Comparison of ENCODE assay signal across 13 cellular contexts in the genomic region with DNA sequence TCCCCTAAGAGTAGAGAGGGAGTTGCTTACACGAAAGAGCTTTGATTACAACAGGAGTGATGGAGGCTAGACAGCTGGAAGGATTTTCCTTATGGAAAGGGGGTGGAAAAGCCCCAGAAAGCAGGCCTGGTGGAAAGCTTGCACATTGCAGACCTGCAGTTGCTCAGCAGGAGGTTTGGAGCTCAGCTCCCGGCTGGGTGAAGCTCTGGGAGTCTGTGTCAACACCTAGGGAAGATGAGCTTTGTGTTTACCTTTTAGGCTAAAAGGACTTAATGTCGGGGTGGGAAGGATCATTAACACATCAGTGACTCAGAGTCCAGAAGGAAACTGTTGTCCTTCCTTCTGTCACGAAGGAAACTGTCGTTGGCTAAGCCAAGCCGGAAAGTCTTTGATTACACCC. TPM values are rescaled to one million over a fixed set of nuclear protein-coding genes. Genes with fewer than 3 reads are reported as not detected.
A peak's percentile ranks its signal among the peaks of the same experiment; 100 is the strongest.
DNase-seq lines count a peak whose midpoint lies in the region; ATAC-seq lines count a peak whose summit lies in the region.
"Had no signal": no experiment of that assay in that cellular context is flagged by ENCODE, and none has a peak within 500 bp of the region (broad histone marks: within the 10 kb centered on the region; RNA-seq: fewer than 3 reads in every experiment).

No MANE protein-coding gene starts in this region.

- DNase-seq in activated naive CD4-positive, alpha-beta T cell treated with anti-CD3 and anti-CD28 coated beads, Interleukin-2, amount 10 ng/mL, durations not matched to agents 7 days and 5 days, result no peak
- no peak for DNase-seq in activated naive CD4-positive, alpha-beta T cell treated with anti-CD3 and anti-CD28 coated beads, Interleukin-2, amount 50 U/mL, for 16 hours
- DNase-seq in NCI-H2171 (lab: John Stamatoyannopoulos, UW) (peak; percentile 72), renal cortical epithelial cell (ENCODE audit: low read depth) (peak; percentile 33), GM19240 (ENCODE audit: insufficient read length, low spot score) (no peak), ecto neural progenitor cell (ENCODE audit: low spot score) (no peak)
- DNase-seq: activated naive CD4-positive, alpha-beta T cell; cerebellar nuclear complex; naive B cell; RPMI8226 had no signal

- H3K27ac Mint-ChIP-seq in activated naive CD4-positive, alpha-beta T cell treated with anti-CD3 and anti-CD28 coated beads, Interleukin-2, amount 10 ng/mL, durations not matched to agents 7 days and 5 days, result peak overlapping the region; percentile 1
- H3K27ac Mint-ChIP-seq: naive B cell had no signal

- no peaks in the 10 kb centered on the region for H3K9me3 Mint-ChIP-seq in activated naive CD4-positive, alpha-beta T cell treated with anti-CD3 and anti-CD28 coated beads, Interleukin-2, amount 10 ng/mL, durations not matched to agents 7 days and 5 days
- H3K9me3 Mint-ChIP-seq: naive B cell had no signal

- peaks cover 22% of the 10 kb centered on the region for H3K27me3 Mint-ChIP-seq in activated naive CD4-positive, alpha-beta T cell treated with anti-CD3 and anti-CD28 coated beads, Interleukin-2, amount 10 ng/mL, durations not matched to agents 7 days and 5 days

- no peak overlapping the region for H3K4me3 Mint-ChIP-seq in activated naive CD4-positive, alpha-beta T cell treated with anti-CD3 and anti-CD28 coated beads, Interleukin-2, amount 10 ng/mL, durations not matched to agents 7 days and 5 days
- H3K4me3 Mint-ChIP-seq: naive B cell had no signal

- CTCF ChIA-PET in activated naive CD4-positive, alpha-beta T cell treated with anti-CD3 and anti-CD28 coated beads, Interleukin-2, amount 10 ng/mL, durations not matched to agents 7 days and 5 days (lab: Charles Lee), result interaction anchor here (1.1 to 1.5 kb wide), 2 partner anchors 17 to 169 kb away, joined by 3 to 5 read pairs; no protein-coding TSS in a partner anchor

- peaks cover 15% of the 10 kb centered on the region for H3K4me1 Mint-ChIP-seq in activated naive CD4-positive, alpha-beta T cell treated with anti-CD3 and anti-CD28 coated beads, Interleukin-2, amount 10 ng/mL, durations not matched to agents 7 days and 5 days

- ATAC-seq in esophagus mucosa, result peak; percentile 66
- no peak for ATAC-seq in GM21528 (IDR thresholded peaks at IDR 0.05; ENCODE audit: low FRiP score, unreplicated experiment)
- ATAC-seq: K562 had no signal

- no peaks in the 10 kb centered on the region for H3K36me3 Mint-ChIP-seq in activated naive CD4-positive, alpha-beta T cell treated with anti-CD3 and anti-CD28 coated beads, Interleukin-2, amount 10 ng/mL, durations not matched to agents 7 days and 5 days
- H3K36me3 Mint-ChIP-seq: naive B cell had no signal

RNA-seq across cellular contexts. Expression of a gene that starts 48.1 kb away (rescaled TPM):
- total RNA-seq in esophagus mucosa (17.9 TPM), renal cortical epithelial cell (11.1 and 15.9 TPM in 2 replicates)

Comparison
In these comparisons a context has a peak if more than half of its experiments do, and no peak if none do; other contexts are left out.
1. DNase-seq: peak in NCI-H2171 (single experiment) and renal cortical epithelial cell (single experiment); none in activated naive CD4-positive, alpha-beta T cell treated with anti-CD3 and anti-CD28 coated beads, Interleukin-2, amount 10 ng/mL, durations not matched to agents 7 days and 5 days (single experiment), activated naive CD4-positive, alpha-beta T cell treated with anti-CD3 and anti-CD28 coated beads, Interleukin-2, amount 50 U/mL, for 16 hours (single experiment), GM19240 (single experiment) and ecto neural progenitor cell (single experiment).